In genomic region chr6:113763883-113764282, GRCh38 we compare ENCODE assay signal across 8 cellular contexts.
DNase-seq lines count a peak whose midpoint lies in the region; ATAC-seq and TF ChIP-seq lines count a peak whose summit lies in the region.

No MANE protein-coding gene starts in this region.

- H3K4me1 ChIP-seq in HUES48 (ENCODE audit: control insufficient read depth, insufficient read depth, low read length) = no peaks in the 10 kb centered on the region; the same call in 1 of the 2 replicates

- no peaks in the 10 kb centered on the region for H3K27me3 ChIP-seq in HUES48 (ENCODE audit: control insufficient read depth, insufficient read depth, low read length)

- DNase-seq in EH (ENCODE audit: low read depth) = peak; percentile 70
- peak; percentile 60 for DNase-seq in fibroblast of the aortic adventitia (ENCODE audit: low read depth)
- no peak for DNase-seq in NK-92 treated with Interleukin-12 subunit alpha and Interleukin-12 subunit beta, amount 100 ng/mL, for 24 hours (lab: John Stamatoyannopoulos, UW)
- no peak for DNase-seq in nucleus accumbens (lab: John Stamatoyannopoulos, UW)
- no peak for DNase-seq in OCI-M2 (lab: John Stamatoyannopoulos, UW; ENCODE audit: unreplicated experiment)
- no peak for DNase-seq in caudate nucleus (lab: John Stamatoyannopoulos, UW)

- H3K9ac ChIP-seq in HUES48 (ENCODE audit: low read depth, low read length) = no peak overlapping the region

- no peak for TF ChIP-seq CTCF in fibroblast of the aortic adventitia (IDR thresholded peaks at IDR 0.05; ENCODE audit: insufficient read depth, low read length)

- H3K9me3 ChIP-seq in HUES48 (ENCODE audit: control insufficient read depth, insufficient read depth, low read length) = no peaks in the 10 kb centered on the region

- ATAC-seq in GM21390 (IDR thresholded peaks at IDR 0.05; ENCODE audit: unreplicated experiment) = peak; percentile 75

- H3K27ac ChIP-seq in HUES48 (ENCODE audit: low read depth, low read length) = peak overlapping the region; percentile 36
- no peak overlapping the region for H3K27ac ChIP-seq in caudate nucleus (ENCODE audit: low read depth, low read length)

- H3K36me3 ChIP-seq in HUES48 (ENCODE audit: control insufficient read depth, insufficient read depth, low read length) = no peaks in the 10 kb centered on the region

- H3K4me3 ChIP-seq in HUES48 (ENCODE audit: low read depth, low read length) (no peak overlapping the region), fibroblast of the aortic adventitia (ENCODE audit: low read depth, low read length) (no peak overlapping the region)

Comparison
In these comparisons a context has a peak if more than half of its experiments do, and no peak if none do; other contexts are left out.
1. DNase-seq: peak in EH (single experiment) and fibroblast of the aortic adventitia (single experiment); none in NK-92 treated with Interleukin-12 subunit alpha and Interleukin-12 subunit beta, amount 100 ng/mL, for 24 hours (single experiment), nucleus accumbens (0 of 56), OCI-M2 (single experiment) and caudate nucleus (0 of 61).